Comparison of ENCODE assay signal across 1 cellular context in the genomic region with DNA sequence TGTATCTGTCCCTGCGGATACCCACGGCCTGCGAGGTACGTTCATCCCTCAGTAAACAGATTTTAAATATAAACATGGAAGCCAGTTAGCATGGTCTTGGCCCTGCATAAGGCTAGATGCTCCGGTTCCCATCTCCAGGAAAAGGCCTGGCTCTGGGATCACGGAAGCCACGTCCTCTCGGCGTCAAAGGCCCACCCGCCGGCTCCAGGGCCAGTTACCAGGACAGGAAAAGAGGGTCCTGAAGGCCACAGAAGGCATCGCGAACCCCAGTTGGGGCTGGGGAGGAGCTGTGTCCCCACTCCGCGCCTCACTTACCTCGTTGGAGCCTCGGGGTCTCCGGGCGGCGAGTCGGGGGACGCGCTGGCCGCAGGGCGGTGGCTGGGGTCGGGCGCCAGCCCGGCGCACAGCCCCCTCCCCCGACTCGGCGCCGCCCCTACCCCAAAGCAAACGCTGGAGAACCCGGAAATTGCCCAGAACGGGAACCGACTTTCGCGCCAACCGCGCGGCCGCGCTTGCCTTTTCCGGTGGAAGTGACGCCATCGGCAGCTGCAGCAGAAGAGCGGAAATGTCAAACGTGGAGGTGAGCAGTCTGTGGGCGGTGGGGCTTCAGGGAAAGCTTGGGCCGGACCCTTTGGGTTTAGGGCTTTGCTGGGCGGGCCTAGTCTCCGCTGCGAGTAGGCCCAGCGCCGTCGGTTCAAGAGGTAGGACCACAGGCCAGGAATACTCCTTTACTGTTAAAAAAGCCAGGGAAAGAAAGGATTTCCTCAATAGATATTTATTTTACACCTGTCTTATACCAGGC.
A peak's percentile ranks its signal among the peaks of the same experiment; 100 is the strongest.
TF ChIP-seq lines count a peak whose summit lies in the region.

Gene TOPBP1 (minus strand): TSS at position 488 of the 802 bp plus-strand sequence. CDS start 814 bp downstream, outside the sequence.

TF ChIP-seq in HEK293, 187 proteins besides CTCF, POLR2A, EP300 and RAD21 (continued from another document and continues in another):
- no peak for TF ChIP-seq ZNF133 (tag by site-specific recombination; IDR thresholded peaks at IDR 0.05)
- peak; percentile 31; the same call in 1 of the 2 replicates for TF ChIP-seq PBX3 (CRISPR knock-in tag; IDR thresholded peaks at IDR 0.05)
- no peak for TF ChIP-seq ZNF560 (tag by site-specific recombination; IDR thresholded peaks at IDR 0.05; ENCODE audit: borderline replicate concordance)
- TF ChIP-seq TRIM28 (IDR thresholded peaks at IDR 0.05; ENCODE audit: borderline replicate concordance, low read length): no peak; the same call in 1 of the 2 replicates
- no peak for TF ChIP-seq ZNF266 (tag by site-specific recombination; IDR thresholded peaks at IDR 0.05; ENCODE audit: low read depth)
- TF ChIP-seq ZNF596 (tag by site-specific recombination; IDR thresholded peaks at IDR 0.05): no peak
- peak; percentile 95 for TF ChIP-seq SP2 (tag by site-specific recombination; IDR thresholded peaks at IDR 0.05)
- no peak for TF ChIP-seq ZNF18 (tag by site-specific recombination; IDR thresholded peaks at IDR 0.05)
- TF ChIP-seq ZNF211 (tag by site-specific recombination; IDR thresholded peaks at IDR 0.05; ENCODE audit: low read depth): no peak
- no peak for TF ChIP-seq ZNF664 (tag by site-specific recombination; IDR thresholded peaks at IDR 0.05)
- TF ChIP-seq ZNF174 (tag by site-specific recombination; IDR thresholded peaks at IDR 0.05): no peak
- no peak for TF ChIP-seq KLF10 (tag by site-specific recombination; IDR thresholded peaks at IDR 0.05)
- TF ChIP-seq ZNF24 (tag by site-specific recombination; IDR thresholded peaks at IDR 0.05): no peak
- TF ChIP-seq ZNF157 (tag by site-specific recombination; IDR thresholded peaks at IDR 0.05): no peak
- TF ChIP-seq KLF16 (tag by site-specific recombination; IDR thresholded peaks at IDR 0.05): no peak
- TF ChIP-seq REPIN1 (tag by site-specific recombination; IDR thresholded peaks at IDR 0.05; ENCODE audit: low read depth): no peak
- TF ChIP-seq ZFP41 (tag by site-specific recombination; IDR thresholded peaks at IDR 0.05; ENCODE audit: borderline replicate concordance): no peak
- 0 out of 2 replicates have a peak, but pooled peaks have one; percentile 23 for TF ChIP-seq ZEB2 (tag by site-specific recombination; IDR thresholded peaks at IDR 0.05)
- TF ChIP-seq ZNF155 (tag by site-specific recombination; IDR thresholded peaks at IDR 0.05): no peak
- TF ChIP-seq, protein P1, sequence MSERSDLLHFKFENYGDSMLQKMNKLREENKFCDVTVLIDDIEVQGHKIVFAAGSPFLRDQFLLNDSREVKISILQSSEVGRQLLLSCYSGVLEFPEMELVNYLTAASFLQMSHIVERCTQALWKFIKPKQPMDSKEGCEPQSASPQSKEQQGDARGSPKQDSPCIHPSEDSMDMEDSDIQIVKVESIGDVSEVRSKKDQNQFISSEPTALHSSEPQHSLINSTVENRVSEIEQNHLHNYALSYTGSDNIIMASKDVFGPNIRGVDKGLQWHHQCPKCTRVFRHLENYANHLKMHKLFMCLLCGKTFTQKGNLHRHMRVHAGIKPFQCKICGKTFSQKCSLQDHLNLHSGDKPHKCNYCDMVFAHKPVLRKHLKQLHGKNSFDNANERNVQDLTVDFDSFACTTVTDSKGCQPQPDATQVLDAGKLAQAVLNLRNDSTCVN (tag by site-specific recombination; optimal IDR thresholded peaks at IDR 0.05): peak; percentile 57
- no peak for TF ChIP-seq ZNF184 (tag by site-specific recombination; IDR thresholded peaks at IDR 0.05)
- TF ChIP-seq ZBTB17 (tag by site-specific recombination; IDR thresholded peaks at IDR 0.05): peak; percentile 22; the same call in 1 of the 2 replicates
- TF ChIP-seq ZNF558 (tag by site-specific recombination; IDR thresholded peaks at IDR 0.05): no peak
- TF ChIP-seq HOXA7 (CRISPR knock-in tag; IDR thresholded peaks at IDR 0.05; ENCODE audit: borderline replicate concordance): no peak
- TF ChIP-seq, protein P2, sequence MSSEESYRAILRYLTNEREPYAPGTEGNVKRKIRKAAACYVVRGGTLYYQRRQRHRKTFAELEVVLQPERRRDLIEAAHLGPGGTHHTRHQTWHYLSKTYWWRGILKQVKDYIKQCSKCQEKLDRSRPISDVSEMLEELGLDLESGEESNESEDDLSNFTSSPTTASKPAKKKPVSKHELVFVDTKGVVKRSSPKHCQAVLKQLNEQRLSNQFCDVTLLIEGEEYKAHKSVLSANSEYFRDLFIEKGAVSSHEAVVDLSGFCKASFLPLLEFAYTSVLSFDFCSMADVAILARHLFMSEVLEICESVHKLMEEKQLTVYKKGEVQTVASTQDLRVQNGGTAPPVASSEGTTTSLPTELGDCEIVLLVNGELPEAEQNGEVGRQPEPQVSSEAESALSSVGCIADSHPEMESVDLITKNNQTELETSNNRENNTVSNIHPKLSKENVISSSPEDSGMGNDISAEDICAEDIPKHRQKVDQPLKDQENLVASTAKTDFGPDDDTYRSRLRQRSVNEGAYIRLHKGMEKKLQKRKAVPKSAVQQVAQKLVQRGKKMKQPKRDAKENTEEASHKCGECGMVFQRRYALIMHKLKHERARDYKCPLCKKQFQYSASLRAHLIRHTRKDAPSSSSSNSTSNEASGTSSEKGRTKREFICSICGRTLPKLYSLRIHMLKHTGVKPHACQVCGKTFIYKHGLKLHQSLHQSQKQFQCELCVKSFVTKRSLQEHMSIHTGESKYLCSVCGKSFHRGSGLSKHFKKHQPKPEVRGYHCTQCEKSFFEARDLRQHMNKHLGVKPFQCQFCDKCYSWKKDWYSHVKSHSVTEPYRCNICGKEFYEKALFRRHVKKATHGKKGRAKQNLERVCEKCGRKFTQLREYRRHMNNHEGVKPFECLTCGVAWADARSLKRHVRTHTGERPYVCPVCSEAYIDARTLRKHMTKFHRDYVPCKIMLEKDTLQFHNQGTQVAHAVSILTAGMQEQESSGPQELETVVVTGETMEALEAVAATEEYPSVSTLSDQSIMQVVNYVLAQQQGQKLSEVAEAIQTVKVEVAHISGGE (tag by site-specific recombination; conservative IDR thresholded peaks at IDR 0.05; ENCODE audit: low read depth): peak; percentile 87
- no peak for TF ChIP-seq ZNF521 (tag by site-specific recombination; IDR thresholded peaks at IDR 0.05)
- no peak for TF ChIP-seq PRDM4 (tag by site-specific recombination; IDR thresholded peaks at IDR 0.05)
- TF ChIP-seq ZNF792 (tag by site-specific recombination; IDR thresholded peaks at IDR 0.05): no peak
- TF ChIP-seq, protein P3, sequence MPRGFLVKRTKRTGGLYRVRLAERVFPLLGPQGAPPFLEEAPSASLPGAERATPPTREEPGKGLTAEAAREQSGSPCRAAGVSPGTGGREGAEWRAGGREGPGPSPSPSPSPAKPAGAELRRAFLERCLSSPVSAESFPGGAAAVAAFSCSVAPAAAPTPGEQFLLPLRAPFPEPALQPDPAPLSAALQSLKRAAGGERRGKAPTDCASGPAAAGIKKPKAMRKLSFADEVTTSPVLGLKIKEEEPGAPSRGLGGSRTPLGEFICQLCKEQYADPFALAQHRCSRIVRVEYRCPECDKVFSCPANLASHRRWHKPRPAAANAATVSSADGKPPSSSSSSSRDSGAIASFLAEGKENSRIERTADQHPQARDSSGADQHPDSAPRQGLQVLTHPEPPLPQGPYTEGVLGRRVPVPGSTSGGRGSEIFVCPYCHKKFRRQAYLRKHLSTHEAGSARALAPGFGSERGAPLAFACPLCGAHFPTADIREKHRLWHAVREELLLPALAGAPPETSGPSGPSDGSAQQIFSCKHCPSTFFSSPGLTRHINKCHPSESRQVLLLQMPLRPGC (tag by site-specific recombination; IDR thresholded peaks at IDR 0.05): 0 out of 2 replicates have a peak, but pooled peaks have one; percentile 15
- no peak for TF ChIP-seq ZNF600 (tag by site-specific recombination; IDR thresholded peaks at IDR 0.05)
- no peak for TF ChIP-seq ZIC2 (tag by site-specific recombination; IDR thresholded peaks at IDR 0.05)
- TF ChIP-seq ZNF391 (tag by site-specific recombination; IDR thresholded peaks at IDR 0.05; ENCODE audit: borderline replicate concordance, low read depth): no peak
- TF ChIP-seq PATZ1 (tag by site-specific recombination; IDR thresholded peaks at IDR 0.05): peak; percentile 25; the same call in 1 of the 2 replicates
- no peak for TF ChIP-seq ZNF394 (tag by site-specific recombination; IDR thresholded peaks at IDR 0.05; ENCODE audit: borderline replicate concordance)
- no peak for TF ChIP-seq ZNF692 (tag by site-specific recombination; IDR thresholded peaks at IDR 0.05)
- TF ChIP-seq ZNF610 (tag by site-specific recombination; IDR thresholded peaks at IDR 0.05; ENCODE audit: borderline replicate concordance): no peak; the same call in 1 of the 2 replicates
- TF ChIP-seq, protein P4, sequence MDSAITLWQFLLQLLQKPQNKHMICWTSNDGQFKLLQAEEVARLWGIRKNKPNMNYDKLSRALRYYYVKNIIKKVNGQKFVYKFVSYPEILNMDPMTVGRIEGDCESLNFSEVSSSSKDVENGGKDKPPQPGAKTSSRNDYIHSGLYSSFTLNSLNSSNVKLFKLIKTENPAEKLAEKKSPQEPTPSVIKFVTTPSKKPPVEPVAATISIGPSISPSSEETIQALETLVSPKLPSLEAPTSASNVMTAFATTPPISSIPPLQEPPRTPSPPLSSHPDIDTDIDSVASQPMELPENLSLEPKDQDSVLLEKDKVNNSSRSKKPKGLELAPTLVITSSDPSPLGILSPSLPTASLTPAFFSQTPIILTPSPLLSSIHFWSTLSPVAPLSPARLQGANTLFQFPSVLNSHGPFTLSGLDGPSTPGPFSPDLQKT (IDR thresholded peaks at IDR 0.05; ENCODE audit: borderline replicate concordance, low read depth, low read length): peak; percentile 59; the same call in 1 of the 2 replicates
- no peak for TF ChIP-seq ZNF624 (tag by site-specific recombination; IDR thresholded peaks at IDR 0.05)
- peak; percentile 30 for TF ChIP-seq ZBTB8A (tag by site-specific recombination; IDR thresholded peaks at IDR 0.05)
- TF ChIP-seq SP3 (tag by site-specific recombination; IDR thresholded peaks at IDR 0.05): peak; percentile 57; the same call in 1 of the 2 replicates
- TF ChIP-seq ZNF549 (tag by site-specific recombination; IDR thresholded peaks at IDR 0.05): no peak
- no peak for TF ChIP-seq SCRT1 (tag by site-specific recombination; IDR thresholded peaks at IDR 0.05; ENCODE audit: borderline replicate concordance)
- no peak for TF ChIP-seq ZNF555 (tag by site-specific recombination; conservative IDR thresholded peaks at IDR 0.05)
- TF ChIP-seq GLIS2 (tag by site-specific recombination; IDR thresholded peaks at IDR 0.05): no peak
